ENCODE assay signal across 8 cellular contexts in genomic region chrX:149505671-149506070, GRCh38. TPM values are rescaled to one million over a fixed set of nuclear protein-coding genes. Genes with fewer than 3 reads are reported as not detected.
DNase-seq lines count a peak whose midpoint lies in the region; ATAC-seq and TF ChIP-seq lines count a peak whose summit lies in the region.

No MANE protein-coding gene starts in this region.

- H3K27me3 Mint-ChIP-seq in activated T-cell treated with anti-CD3 and anti-CD28 coated beads, Interleukin-2, amount 50 U/mL, for 4 hours (ENCODE audit: low read depth) = no peaks in the 10 kb centered on the region
- peaks cover 3% of the 10 kb centered on the region for H3K27me3 Mint-ChIP-seq in activated naive CD8-positive, alpha-beta T cell treated with anti-CD3 and anti-CD28 coated beads, Interleukin-2, amount 10 ng/mL, durations not matched to agents 7 days and 5 days
- H3K27me3 Mint-ChIP-seq in memory B cell = no peaks in the 10 kb centered on the region

- peaks cover 3% of the 10 kb centered on the region for H3K4me1 ChIP-seq in thymus (ENCODE audit: control insufficient read depth, insufficient read depth, low read length)
- H3K4me1 ChIP-seq in adrenal gland (replicated peaks in 1 of 2) = no peaks in the 10 kb centered on the region

- TF ChIP-seq POLR2A in adrenal gland (IDR thresholded peaks at IDR 0.05) = no peak

- intact Hi-C loops in adrenal gland (cut with DNase I) = no loop called here

- H3K36me3 ChIP-seq in thymus (ENCODE audit: control insufficient read depth, insufficient read depth) (no peaks in the 10 kb centered on the region), adrenal gland (replicated peaks in 1 of 2) (peaks cover 0 to 9% of the 10 kb centered on the region in 2 donors)

- peak overlapping the region; percentile 97 for H3K27ac Mint-ChIP-seq in activated naive CD8-positive, alpha-beta T cell treated with anti-CD3 and anti-CD28 coated beads, Interleukin-2, amount 10 ng/mL, durations not matched to agents 7 days and 5 days
- peak overlapping the region; percentile 100 for H3K27ac Mint-ChIP-seq in memory B cell

- no peaks in the 10 kb centered on the region for H3K9me3 ChIP-seq in thymus (ENCODE audit: control insufficient read depth)
- H3K9me3 ChIP-seq in adrenal gland (replicated peaks in 1 of 3) = no peaks in the 10 kb centered on the region

- H3K4me3 ChIP-seq in thymus (ENCODE audit: low read length) = peak overlapping the region; percentile 58
- H3K4me3 ChIP-seq in adrenal gland = no peak overlapping the region

- POLR2A ChIA-PET in activated naive CD8-positive, alpha-beta T cell treated with anti-CD3 and anti-CD28 coated beads, Interleukin-2, amount 10 ng/mL, durations not matched to agents 7 days and 5 days (lab: Charles Lee) = interaction anchor here (0.6 to 2.3 kb wide), 6 partner anchors 8 to 1125 kb away, joined by 3 to 22 read pairs (median 6); partner anchors contain the start of gene EOLA1

- no peak for TF ChIP-seq CTCF in adrenal gland (IDR thresholded peaks at IDR 0.05)

- H3K4me3 Mint-ChIP-seq in activated T-cell treated with anti-CD3 and anti-CD28 coated beads, Interleukin-2, amount 50 U/mL, for 4 hours = peak overlapping the region; percentile 95
- peak overlapping the region; percentile 93 for H3K4me3 Mint-ChIP-seq in activated naive CD8-positive, alpha-beta T cell treated with anti-CD3 and anti-CD28 coated beads, Interleukin-2, amount 10 ng/mL, durations not matched to agents 7 days and 5 days
- H3K4me3 Mint-ChIP-seq in memory B cell = peak overlapping the region; percentile 95

- H3K36me3 Mint-ChIP-seq in activated T-cell treated with anti-CD3 and anti-CD28 coated beads, Interleukin-2, amount 50 U/mL, for 4 hours (ENCODE audit: insufficient read depth) = no peaks in the 10 kb centered on the region
- H3K36me3 Mint-ChIP-seq in activated naive CD8-positive, alpha-beta T cell treated with anti-CD3 and anti-CD28 coated beads, Interleukin-2, amount 10 ng/mL, durations not matched to agents 7 days and 5 days = peaks cover 4% of the 10 kb centered on the region
- peaks cover 7% of the 10 kb centered on the region for H3K36me3 Mint-ChIP-seq in memory B cell

- ATAC-seq in activated T-cell treated with anti-CD3 and anti-CD28 coated beads, Interleukin-2, amount 50 U/mL, for 4 hours = no peak
- ATAC-seq in activated naive CD8-positive, alpha-beta T cell treated with anti-CD3 and anti-CD28 coated beads, Interleukin-2, amount 10 ng/mL, durations not matched to agents 7 days and 5 days (ENCODE audit: low read depth) = no peak
- no peak for ATAC-seq in memory B cell (ENCODE audit: low read depth)
- ATAC-seq in HG02610 (IDR thresholded peaks at IDR 0.05; ENCODE audit: unreplicated experiment) = no peak

- no peak for DNase-seq in activated T-cell treated with anti-CD3 and anti-CD28 coated beads, Interleukin-2, amount 50 U/mL, for 4 hours
- DNase-seq in activated T-cell treated with anti-CD3 and anti-CD28 coated beads, Interleukin-2, amount 50 U/mL, for 1 hour = no peak
- DNase-seq in activated naive CD8-positive, alpha-beta T cell treated with anti-CD3 and anti-CD28 coated beads, Interleukin-2, amount 10 ng/mL, durations not matched to agents 7 days and 5 days = no peak
- DNase-seq in memory B cell (ENCODE audit: low spot score in 2 of 2) = no peak
- no peak for DNase-seq in adrenal gland
- DNase-seq in cerebellar cortex (ENCODE audit: low spot score) = no peak

- H3K4me1 Mint-ChIP-seq in activated T-cell treated with anti-CD3 and anti-CD28 coated beads, Interleukin-2, amount 50 U/mL, for 4 hours (ENCODE audit: low read depth) = peaks cover 32% of the 10 kb centered on the region
- peaks cover 18% of the 10 kb centered on the region for H3K4me1 Mint-ChIP-seq in activated naive CD8-positive, alpha-beta T cell treated with anti-CD3 and anti-CD28 coated beads, Interleukin-2, amount 10 ng/mL, durations not matched to agents 7 days and 5 days
- peaks cover 11% of the 10 kb centered on the region for H3K4me1 Mint-ChIP-seq in memory B cell

- WGBS in thymus = 94% methylated on average over 9 of the region's 9 CpGs
- 74 to 86% (median 82%) methylated on average over 9 of the region's 9 CpGs for WGBS in adrenal gland, 4 donors

- no peaks in the 10 kb centered on the region for H3K9me3 Mint-ChIP-seq in activated T-cell treated with anti-CD3 and anti-CD28 coated beads, Interleukin-2, amount 50 U/mL, for 4 hours
- H3K9me3 Mint-ChIP-seq in activated naive CD8-positive, alpha-beta T cell treated with anti-CD3 and anti-CD28 coated beads, Interleukin-2, amount 10 ng/mL, durations not matched to agents 7 days and 5 days = no peaks in the 10 kb centered on the region
- H3K9me3 Mint-ChIP-seq in memory B cell = no peaks in the 10 kb centered on the region

- no peaks in the 10 kb centered on the region for H3K27me3 ChIP-seq in thymus (ENCODE audit: control insufficient read depth, insufficient read depth)
- no peaks in the 10 kb centered on the region for H3K27me3 ChIP-seq in adrenal gland

- H3K27ac ChIP-seq in thymus (ENCODE audit: low read depth) = no peak overlapping the region
- peak overlapping the region in 2 of 5 donors; percentile 89 to 92 for H3K27ac ChIP-seq in adrenal gland

RNA-seq across cellular contexts. Expression of gene IDS, which starts 0.6 kb away (rescaled TPM):
- 10 to 100 TPM; 37.1 to 46.1 (median 38.7) TPM for total RNA-seq in activated T-cell treated with anti-CD3 and anti-CD28 coated beads, Interleukin-2, amount 50 U/mL, for 4 hours
- total RNA-seq in activated naive CD8-positive, alpha-beta T cell treated with anti-CD3 and anti-CD28 coated beads, Interleukin-2, amount 10 ng/mL, durations not matched to agents 7 days and 5 days = 100 to 1,000 TPM; 108 to 109 TPM
- 33.5 TPM for polyA plus RNA-seq in thymus
- 10 to 100 TPM; 47.7 to 79.3 (median 55.9) TPM for total RNA-seq in adrenal gland
- 10 to 100 TPM; 19.5 to 87.6 (median 34.8) TPM for polyA plus RNA-seq in adrenal gland

RNA-seq across cellular contexts. Expression of gene EOLA1, which starts 35.1 kb away (rescaled TPM):
- 10 to 100 TPM; 21.7 to 40.9 (median 22.6) TPM for total RNA-seq in activated T-cell treated with anti-CD3 and anti-CD28 coated beads, Interleukin-2, amount 50 U/mL, for 4 hours
- 10 to 100 TPM; 25.7 to 30.1 TPM for total RNA-seq in activated naive CD8-positive, alpha-beta T cell treated with anti-CD3 and anti-CD28 coated beads, Interleukin-2, amount 10 ng/mL, durations not matched to agents 7 days and 5 days
- 33.5 TPM for polyA plus RNA-seq in thymus
- total RNA-seq in adrenal gland = 10 to 100 TPM in 7 of 8 donors, 1 to 10 TPM in 1; 5.9 to 34.7 (median 17.6) TPM
- polyA plus RNA-seq in adrenal gland = 10 to 100 TPM; 17.8 to 29.4 (median 24.2) TPM

RNA-seq across cellular contexts. Expression of gene HSFX3, which starts 44.1 kb away (rescaled TPM):
- not detected for total RNA-seq in activated T-cell treated with anti-CD3 and anti-CD28 coated beads, Interleukin-2, amount 50 U/mL, for 4 hours
- not detected for total RNA-seq in activated naive CD8-positive, alpha-beta T cell treated with anti-CD3 and anti-CD28 coated beads, Interleukin-2, amount 10 ng/mL, durations not matched to agents 7 days and 5 days
- polyA plus RNA-seq in thymus (1.6 TPM), adrenal gland (not detected)
- not detected for total RNA-seq in adrenal gland
